ENCODE assay signal across 8 cellular contexts in genomic region chr1:61081637-61082335, GRCh38. TPM values are rescaled to one million over a fixed set of nuclear protein-coding genes. Genes with fewer than 3 reads are reported as not detected.
DNase-seq lines count a peak whose midpoint lies in the region; ATAC-seq and TF ChIP-seq lines count a peak whose summit lies in the region.

No MANE protein-coding gene starts in this region.

- no peaks in the 10 kb centered on the region for H3K9me2 ChIP-seq in OCI-LY7 (ENCODE audit: insufficient read depth, low read length)

- ATAC-seq in HG03025 (IDR thresholded peaks at IDR 0.05; ENCODE audit: low FRiP score, unreplicated experiment): no peak
- ATAC-seq in HG03432 (IDR thresholded peaks at IDR 0.05; ENCODE audit: unreplicated experiment): no peak

- peaks cover 21% of the 10 kb centered on the region; the same call in 1 of the 2 replicates for H4K20me1 ChIP-seq in OCI-LY7 (ENCODE audit: insufficient read depth, low read length)

- peak overlapping the region; percentile 76 for H2AFZ ChIP-seq in OCI-LY7 (ENCODE audit: low read length)

- intact Hi-C loops in OCI-LY7 (cut with micrococcal nuclease; ENCODE audit: unreplicated experiment): loop anchor here (10.0 kb wide), 1 partner anchor 1603 kb away; the partner anchor contains the start of gene DOCK7
- intact Hi-C loops in transverse colon (cut with DNase I; ENCODE audit: low total_unique reads): no loop called here

- no peaks in the 10 kb centered on the region; the same call in 1 of the 2 replicates for H3K79me2 ChIP-seq in OCI-LY7 (ENCODE audit: insufficient read depth, low read depth, low read length)

- WGBS in transverse colon (ENCODE audit: low coverage in 1 of 2), 2 donors: 0 to 1% methylated on average over 6 to 35 of the region's 47 CpGs

- H3K27ac ChIP-seq in OCI-LY7 (ENCODE audit: low read depth, low read length, poor library complexity, severe bottlenecking) (peak overlapping the region; percentile 25), transverse colon (peak overlapping the region; percentile 93 to 96 (median 94))

- no peak for TF ChIP-seq POLR2A in transverse colon (IDR thresholded peaks at IDR 0.05)

- no peaks in the 10 kb centered on the region for H3K36me3 ChIP-seq in OCI-LY7 (ENCODE audit: insufficient read depth, low read length)
- no peaks in the 10 kb centered on the region for H3K36me3 ChIP-seq in transverse colon

- H3K27me3 ChIP-seq in transverse colon: no peaks in the 10 kb centered on the region

- DNase-seq in HCEC 1CT (peak; percentile 75), OCI-LY7 (ENCODE audit: low spot score) (peak; percentile 81), fibroblast of pulmonary artery (ENCODE audit: low read depth) (peak; percentile 75), nephron progenitor cell (peak; percentile 45), transverse colon (peak; percentile 63)
- peak; percentile 29 for DNase-seq in activated effector memory CD4-positive, alpha-beta T cell treated with Interleukin-2 at 50 U/mL for 16 hours

- H3K4me1 Mint-ChIP-seq in nephron progenitor cell: peaks cover 46% of the 10 kb centered on the region

- H3K4me1 ChIP-seq in OCI-LY7 (ENCODE audit: insufficient read depth, low read length, poor library complexity, severe bottlenecking): peaks cover 42% of the 10 kb centered on the region
- H3K4me1 ChIP-seq in transverse colon: peaks cover 22 to 65% (median 48%) of the 10 kb centered on the region in 4 donors

- POLR2A ChIA-PET in OCI-LY7 (lab: Charles Lee): interaction anchor here (0.7 to 1.1 kb wide), 2 partner anchors 28 to 49 kb away, joined by 6 read pairs; no protein-coding TSS in a partner anchor

- no peak for TF ChIP-seq EP300 in transverse colon (IDR thresholded peaks at IDR 0.05; ENCODE audit: low read depth)

- peaks cover 88% of the 10 kb centered on the region for H3K27me3 Mint-ChIP-seq in nephron progenitor cell (ENCODE audit: low read depth, poor library complexity)

- TF ChIP-seq CTCF in OCI-LY7 (conservative IDR thresholded peaks at IDR 0.05; ENCODE audit: low read length) (no peak), fibroblast of pulmonary artery (IDR thresholded peaks at IDR 0.05; ENCODE audit: low read length, missing control alignments) (no peak), nephron progenitor cell (IDR thresholded peaks at IDR 0.05) (no peak), transverse colon (IDR thresholded peaks at IDR 0.05) (no peak)

- H3K9me3 Mint-ChIP-seq in nephron progenitor cell: no peaks in the 10 kb centered on the region

- H3K4me3 ChIP-seq in OCI-LY7 (ENCODE audit: low read depth, low read length, poor library complexity, severe bottlenecking) (peak overlapping the region; percentile 83), fibroblast of pulmonary artery (replicated peaks; ENCODE audit: low read depth, low read length) (peak overlapping the region; percentile 78), transverse colon (peak overlapping the region; percentile 24 to 92 (median 90))

- H3K27ac Mint-ChIP-seq in nephron progenitor cell: no peak overlapping the region

- in situ Hi-C loops in transverse colon (cut with MboI; ENCODE audit: low pct_ligation_motif_present in 1 of 4, low pct_unique_long_range_greater_than_20kb in 1 of 4, low sequenced_read_pairs in 3 of 4): no loop called here

- peak overlapping the region; percentile 80 for H3K4me3 Mint-ChIP-seq in nephron progenitor cell

- CTCF ChIA-PET in OCI-LY7 (lab: Charles Lee; ENCODE audit: unreplicated experiment): interaction anchor here (0.5 to 0.6 kb wide), 3 partner anchors 27 to 1861 kb away, joined by 4 to 15 read pairs (median 5); no protein-coding TSS in a partner anchor

- no TSS peak for BruUV-seq in OCI-LY7 (replicated peaks; lab: Mats Ljungman, UMichigan)

- H3K36me3 Mint-ChIP-seq in nephron progenitor cell (ENCODE audit: low read depth): no peaks in the 10 kb centered on the region

- H3K4me2 ChIP-seq in OCI-LY7 (ENCODE audit: low read length): peak overlapping the region; percentile 79

- no peaks in the 10 kb centered on the region for H3K9me3 ChIP-seq in OCI-LY7 (ENCODE audit: low read length)
- H3K9me3 ChIP-seq in transverse colon: no peaks in the 10 kb centered on the region

RNA-seq across cellular contexts. Expression of gene NFIA, which starts 0.6 kb away (rescaled TPM):
- 2.8 and 7.8 TPM in 2 replicates for total RNA-seq in OCI-LY7 (2014; rRNA removed; shearing (Covaris generic))
- total RNA-seq in OCI-LY7 (2022) (16.4 and 18.8 TPM in 2 replicates), transverse colon (10 to 100 TPM; 17.3 to 37.2 (median 29.8) TPM)

Comparison
In these comparisons a context has a peak if more than half of its experiments do, and no peak if none do; other contexts are left out.
1. DNase-seq: peak in every context shown above with its lines; median percentile 81 in OCI-LY7; 75 in HCEC 1CT; 75 in fibroblast of pulmonary artery; 63 in transverse colon; 45 in nephron progenitor cell; 29 in activated effector memory CD4-positive, alpha-beta T cell treated with Interleukin-2 at 50 U/mL for 16 hours.